7 cellular contexts compared by ENCODE assay signal in the genomic region with DNA sequence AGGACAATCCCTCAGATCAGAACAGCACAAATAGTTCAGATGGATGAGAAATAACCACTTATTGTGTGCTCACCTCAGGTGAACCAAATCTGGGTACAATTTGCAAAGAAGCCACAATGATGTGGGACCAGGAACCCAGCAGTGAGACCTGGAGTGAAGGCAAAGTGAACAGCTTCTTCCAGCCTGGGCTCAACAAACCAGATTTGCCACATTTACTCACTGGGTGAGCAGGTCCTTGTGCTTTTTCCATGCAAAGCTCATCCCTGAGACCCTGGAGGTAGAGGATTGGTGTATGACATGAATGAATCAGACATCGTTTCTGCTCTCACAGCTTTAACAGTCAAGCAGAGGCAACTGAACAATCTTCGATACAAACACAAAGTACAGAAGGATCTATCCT. TPM values are rescaled to one million over a fixed set of nuclear protein-coding genes. Genes with fewer than 3 reads are reported as not detected.
"Had no signal": no experiment of that assay in that cellular context is flagged by ENCODE, and none has a peak within 500 bp of the region (broad histone marks: within the 10 kb centered on the region; RNA-seq: fewer than 3 reads in every experiment).

No MANE protein-coding gene starts in this region.

- DNase-seq: IMR-90, KBM-7 had no signal

- H3K27ac Mint-ChIP-seq: IgD-negative memory B cell had no signal

- H3K4me3 ChIP-seq: K562 had no signal

- H3K36me3 Mint-ChIP-seq: IgD-negative memory B cell had no signal

- H3K27ac ChIP-seq: HL-60 had no signal

- ATAC-seq: HepG2, K562 had no signal

- H3K9me3 Mint-ChIP-seq: IgD-negative memory B cell had no signal

- H3K4me1 Mint-ChIP-seq: IgD-negative memory B cell had no signal

- H3K4me3 Mint-ChIP-seq: IgD-negative memory B cell had no signal

- H3K27me3 Mint-ChIP-seq: IgD-negative memory B cell had no signal

RNA-seq across cellular contexts. Expression of a gene that starts 29.1 kb away (rescaled TPM):
- total RNA-seq: HepG2, HT-29, K562 had no signal
- polyA plus RNA-seq: HepG2, IgD-negative memory B cell, K562 had no signal
